Comparison of ENCODE assay signal across 34 cellular contexts in genomic region chr4:17851921-17852320, GRCh38. TPM values are rescaled to one million over a fixed set of nuclear protein-coding genes. Genes with fewer than 3 reads are reported as not detected.
"Had no signal": no experiment of that assay in that cellular context is flagged by ENCODE, and none has a peak within 500 bp of the region (broad histone marks: within the 10 kb centered on the region; RNA-seq: fewer than 3 reads in every experiment).

No MANE protein-coding gene starts in this region.

- H3K27ac ChIP-seq: adrenal gland, body of pancreas, brain microvascular endothelial cell, breast epithelium, VCaP had no signal

- FAIRE-seq: astrocyte, TTC549 had no signal

- ATAC-seq: activated CD8-positive, alpha-beta T cell treated with anti-CD3 and anti-CD28 coated beads for 36 hours; activated naive CD4-positive, alpha-beta T cell treated with anti-CD3 and anti-CD28 coated beads, Interleukin-2, amount 50 U/mL, for 72 hours; activated T-cell treated with anti-CD3 and anti-CD28 coated beads, Interleukin-2, amount 50 U/mL, for 4 hours; activated T-cell treated with anti-CD3 and anti-CD28 coated beads, Interleukin-2, amount 50 U/mL, for 72 hours; activated T-helper 17 cell treated with anti-CD3 and anti-CD28 coated beads, Interleukin-2, amount 50 U/mL, for 72 hours; body of pancreas had no signal

- H3K4me3 ChIP-seq: adrenal gland, body of pancreas, breast epithelium had no signal

- DNase-seq: activated B cell treated with CpG ODN at 0.5 μM for 24 hours; activated CD4-positive, alpha-beta memory T cell treated with anti-CD3 and anti-CD28 coated beads for 36 hours; activated CD4-positive, alpha-beta T cell treated with anti-CD3 and anti-CD28 coated beads for 4 hours; activated CD4-positive, alpha-beta T cell treated with anti-CD3 and anti-CD28 coated beads, Interleukin-2, amount 10 ng/mL, durations not matched to agents 24 days and 14 days; activated CD4-positive, alpha-beta T cell treated with anti-CD3 and anti-CD28 coated beads, Interleukin-2, amount 50 U/mL, for 1 hour; activated CD4-positive, alpha-beta T cell treated with anti-CD3 and anti-CD28 coated beads, Interleukin-2, amount 50 U/mL, for 4 hours; activated CD4-positive, CD25-positive, alpha-beta regulatory T cell treated with anti-CD3 and anti-CD28 coated beads, Interleukin-2, amount 50 U/mL, for 72 hours; activated CD8-positive, alpha-beta memory T cell treated with anti-CD3 and anti-CD28 coated beads, Interleukin-2, amount 50 U/mL, for 4 hours; activated CD8-positive, alpha-beta T cell treated with anti-CD3 and anti-CD28 coated beads for 36 hours; activated effector memory CD4-positive, alpha-beta T cell treated with anti-CD3 and anti-CD28 coated beads, Interleukin-2, amount 50 U/mL, for 16 hours; activated gamma-delta T cell treated with Interleukin-2 at 50 U/mL for 16 hours; activated naive CD4-positive, alpha-beta T cell; activated naive CD4-positive, alpha-beta T cell treated with anti-CD3 and anti-CD28 coated beads for 36 hours; activated naive CD4-positive, alpha-beta T cell treated with anti-CD3 and anti-CD28 coated beads, Interleukin-2, amount 50 U/mL, for 16 hours; activated naive CD8-positive, alpha-beta T cell treated with anti-CD3 and anti-CD28 coated beads for 36 hours; activated T-cell treated with anti-CD3 and anti-CD28 coated beads for 4 hours; activated T-cell treated with anti-CD3 and anti-CD28 coated beads, Interleukin-2, amount 50 U/mL, for 1 hour; activated T-cell treated with anti-CD3 and anti-CD28 coated beads, Interleukin-2, amount 50 U/mL, for 4 hours; activated T-cell treated with anti-CD3 and anti-CD28 coated beads, Interleukin-2, amount 50 U/mL, for 72 hours; adrenal gland; amniotic stem cell; aorta; body of pancreas; brain microvascular endothelial cell; central memory CD4-positive, alpha-beta T cell; T-helper 1 cell; T-helper 2 cell; T-helper 9 cell had no signal

- H3K4me1 ChIP-seq: adrenal gland, body of pancreas, breast epithelium had no signal

- H3K36me3 ChIP-seq: adrenal gland, brain microvascular endothelial cell, breast epithelium had no signal

- H3K27me3 ChIP-seq: adrenal gland, body of pancreas, brain microvascular endothelial cell, breast epithelium had no signal

- H3K9me3 ChIP-seq: adrenal gland, body of pancreas had no signal

RNA-seq across cellular contexts. Expression of gene NCAPG, which starts 41.1 kb away (rescaled TPM):
- polyA plus RNA-seq: aorta had no signal
